Comparison of ENCODE assay signal across 20 cellular contexts in the genomic region with DNA sequence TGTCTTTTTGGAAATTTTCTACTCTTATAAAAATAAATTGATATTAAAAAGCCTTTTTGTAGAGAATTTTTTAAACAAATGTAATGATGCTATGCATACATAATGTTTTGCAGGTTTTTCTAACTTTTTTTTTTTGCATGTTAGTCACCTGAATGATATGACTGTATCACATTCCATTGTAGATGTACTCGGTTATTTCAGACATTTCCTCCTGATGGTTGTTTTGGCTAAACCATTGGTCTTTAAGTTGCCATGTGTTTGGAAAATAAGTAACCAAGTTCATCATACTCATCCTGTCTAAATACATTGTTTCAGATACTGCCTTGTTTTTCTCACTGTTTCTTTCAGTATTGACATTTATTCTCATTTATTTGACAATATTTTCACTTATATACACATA. TPM values are rescaled to one million over a fixed set of nuclear protein-coding genes. Genes with fewer than 3 reads are reported as not detected.
DNase-seq lines count a peak whose midpoint lies in the region; ATAC-seq, FAIRE-seq and TF ChIP-seq lines count a peak whose summit lies in the region.
"Had no signal": no experiment of that assay in that cellular context is flagged by ENCODE, and none has a peak within 500 bp of the region (broad histone marks: within the 10 kb centered on the region; RNA-seq: fewer than 3 reads in every experiment).

No MANE protein-coding gene starts in this region.

- H3K27ac Mint-ChIP-seq in activated naive CD4-positive, alpha-beta T cell treated with anti-CD3 and anti-CD28 coated beads, Interleukin-2, amount 10 ng/mL, durations not matched to agents 7 days and 5 days: no peak overlapping the region
- H3K27ac Mint-ChIP-seq in activated T-cell treated with anti-CD3 and anti-CD28 coated beads, Interleukin-2, amount 50 U/mL, for 72 hours: no peak overlapping the region
- H3K27ac Mint-ChIP-seq: activated naive CD4-positive, alpha-beta T cell treated with anti-CD3 and anti-CD28 coated beads, Interleukin-2, amount 50 U/mL, for 72 hours; H9; mesothelial cell of epicardium had no signal

- H3K4me3 Mint-ChIP-seq in activated naive CD4-positive, alpha-beta T cell treated with anti-CD3 and anti-CD28 coated beads, Interleukin-2, amount 10 ng/mL, durations not matched to agents 7 days and 5 days: no peak overlapping the region
- no peak overlapping the region for H3K4me3 Mint-ChIP-seq in activated T-cell treated with anti-CD3 and anti-CD28 coated beads, Interleukin-2, amount 50 U/mL, for 72 hours
- H3K4me3 Mint-ChIP-seq: H9, mesothelial cell of epicardium had no signal

- DNase-seq in Caki2 (ENCODE audit: low read depth): peak; percentile 22
- no peak for DNase-seq in H54 (ENCODE audit: insufficient read length, low spot score)
- DNase-seq in RWPE1 (ENCODE audit: low spot score): peak; percentile 28
- DNase-seq in glomerular endothelial cell (ENCODE audit: extremely low read depth, low read depth, low spot score): peak; percentile 54
- DNase-seq in NCI-H446 (lab: John Stamatoyannopoulos, UW): no peak
- DNase-seq in activated naive CD4-positive, alpha-beta T cell treated with anti-CD3 and anti-CD28 coated beads, Interleukin-2, amount 10 ng/mL, durations not matched to agents 7 days and 5 days: no peak
- DNase-seq in activated T-cell treated with anti-CD3 and anti-CD28 coated beads, Interleukin-2, amount 50 U/mL, for 72 hours: no peak
- DNase-seq: activated CD4-positive, CD25-positive, alpha-beta regulatory T cell treated with anti-CD3 and anti-CD28 coated beads, Interleukin-2, amount 50 U/mL, for 72 hours; H9; NCI-H187 treated with DMSO at 0.1 percent for 48 hours; NCI-H526; stimulated activated naive B cell treated with anti-CD40 and anti-IgM and Interleukin-4, amounts not matched to agents 10 μg/mL and 1 μg/mL and 100 μg/mL, for 72 hours; T-helper 1 cell; upper lobe of left lung had no signal

- no peak for TF ChIP-seq POLR2A in H54 (IDR thresholded peaks at IDR 0.05; ENCODE audit: low read depth, low read length)

- peaks cover 39% of the 10 kb centered on the region for H3K36me3 Mint-ChIP-seq in activated naive CD4-positive, alpha-beta T cell treated with anti-CD3 and anti-CD28 coated beads, Interleukin-2, amount 10 ng/mL, durations not matched to agents 7 days and 5 days
- peaks cover 3 to 13% of the 10 kb centered on the region in 2 donors for H3K36me3 Mint-ChIP-seq in activated T-cell treated with anti-CD3 and anti-CD28 coated beads, Interleukin-2, amount 50 U/mL, for 72 hours (ENCODE audit: insufficient read depth in 2 of 2)

- peaks cover 12% of the 10 kb centered on the region for H3K4me1 Mint-ChIP-seq in activated naive CD4-positive, alpha-beta T cell treated with anti-CD3 and anti-CD28 coated beads, Interleukin-2, amount 10 ng/mL, durations not matched to agents 7 days and 5 days
- peaks cover 17% of the 10 kb centered on the region for H3K4me1 Mint-ChIP-seq in activated T-cell treated with anti-CD3 and anti-CD28 coated beads, Interleukin-2, amount 50 U/mL, for 72 hours (ENCODE audit: low read depth)
- H3K4me1 Mint-ChIP-seq: H9, mesothelial cell of epicardium had no signal

- peak; percentile 71 for FAIRE-seq in H54 (lab: Jason Lieb, UNC)
- FAIRE-seq: D721Med had no signal

- CTCF ChIA-PET in RWPE1 (lab: Yijun Ruan, JAX): interaction anchor here (0.7 kb wide), 2 partner anchors 80 to 1236 kb away, joined by 4 to 5 read pairs; no protein-coding TSS in a partner anchor
- CTCF ChIA-PET in activated naive CD4-positive, alpha-beta T cell treated with anti-CD3 and anti-CD28 coated beads, Interleukin-2, amount 10 ng/mL, durations not matched to agents 7 days and 5 days (lab: Charles Lee): no interaction called here

- TF ChIP-seq CTCF in RWPE1 (conservative IDR thresholded peaks at IDR 0.05; ENCODE audit: low read depth): no peak

- POLR2A ChIA-PET in RWPE1 (lab: Yijun Ruan, JAX; ENCODE audit: low non-redundant PET): no interaction called here

- no peak for ATAC-seq in GM21825 (IDR thresholded peaks at IDR 0.05; ENCODE audit: unreplicated experiment)
- no peak for ATAC-seq in activated T-cell treated with anti-CD3 and anti-CD28 coated beads, Interleukin-2, amount 50 U/mL, for 72 hours (replicated peaks in 1 of 2)
- ATAC-seq: activated naive CD4-positive, alpha-beta T cell treated with anti-CD3 and anti-CD28 coated beads, Interleukin-2, amount 50 U/mL, for 72 hours; gastroesophageal sphincter had no signal

- H3K9me3 Mint-ChIP-seq in activated naive CD4-positive, alpha-beta T cell treated with anti-CD3 and anti-CD28 coated beads, Interleukin-2, amount 10 ng/mL, durations not matched to agents 7 days and 5 days: no peaks in the 10 kb centered on the region
- H3K9me3 Mint-ChIP-seq in activated T-cell treated with anti-CD3 and anti-CD28 coated beads, Interleukin-2, amount 50 U/mL, for 72 hours: no peaks in the 10 kb centered on the region
- H3K9me3 Mint-ChIP-seq: activated naive CD4-positive, alpha-beta T cell treated with anti-CD3 and anti-CD28 coated beads, Interleukin-2, amount 50 U/mL, for 72 hours; H9 had no signal

- in situ Hi-C loops in Caki2 (cut with HindIII; ENCODE audit: low pct_unique_long_range_greater_than_20kb, low sequenced_read_pairs): no loop called here

- no peaks in the 10 kb centered on the region for H3K27me3 Mint-ChIP-seq in activated naive CD4-positive, alpha-beta T cell treated with anti-CD3 and anti-CD28 coated beads, Interleukin-2, amount 10 ng/mL, durations not matched to agents 7 days and 5 days
- H3K27me3 Mint-ChIP-seq in activated T-cell treated with anti-CD3 and anti-CD28 coated beads, Interleukin-2, amount 50 U/mL, for 72 hours (ENCODE audit: low read depth): no peaks in the 10 kb centered on the region
- H3K27me3 Mint-ChIP-seq: stimulated activated naive B cell treated with anti-CD40 and anti-IgM and Interleukin-4, amounts not matched to agents 10 μg/mL and 1 μg/mL and 100 μg/mL, for 72 hours had no signal

- H3K27ac ChIP-seq in RWPE1: no peak overlapping the region
- H3K27ac ChIP-seq: gastroesophageal sphincter, neutrophil, upper lobe of left lung had no signal

RNA-seq across cellular contexts. Expression of gene NHLRC2, which starts 25.8 kb away (rescaled TPM):
- total RNA-seq in Caki2 (2014; rRNA removed; shearing (Covaris generic); ENCODE audit: low replicate concordance): 9.8 and 21.8 TPM in 2 replicates
- 15.2 and 54.4 TPM in 2 replicates for total RNA-seq in glomerular endothelial cell
- 10 to 100 TPM; 30.6 to 30.9 TPM for total RNA-seq in activated T-cell treated with anti-CD3 and anti-CD28 coated beads, Interleukin-2, amount 50 U/mL, for 72 hours

RNA-seq across cellular contexts. Expression of gene DCLRE1A, which starts 26.4 kb away (rescaled TPM):
- 7.6 and 8.3 TPM in 2 replicates for total RNA-seq in Caki2 (2014; rRNA removed; shearing (Covaris generic); ENCODE audit: low replicate concordance)
- 2.9 and 3.7 TPM in 2 replicates for total RNA-seq in glomerular endothelial cell
- total RNA-seq in activated T-cell treated with anti-CD3 and anti-CD28 coated beads, Interleukin-2, amount 50 U/mL, for 72 hours: 10 to 100 TPM; 15.4 to 16.5 TPM

Comparison
In these comparisons a context has a peak if more than half of its experiments do, and no peak if none do; other contexts are left out.
1. DNase-seq: peak in Caki2 (single experiment), RWPE1 (single experiment) and glomerular endothelial cell (single experiment); none in H54 (single experiment), NCI-H446 (0 of 2), activated naive CD4-positive, alpha-beta T cell treated with anti-CD3 and anti-CD28 coated beads, Interleukin-2, amount 10 ng/mL, durations not matched to agents 7 days and 5 days (single experiment) and activated T-cell treated with anti-CD3 and anti-CD28 coated beads, Interleukin-2, amount 50 U/mL, for 72 hours (0 of 2).